In genomic region chr1:21531243-21531642, GRCh38 we compare ENCODE assay signal across 1 cellular context.
A peak's percentile ranks its signal among the peaks of the same experiment; 100 is the strongest.
TF ChIP-seq lines count a peak whose summit lies in the region.

No MANE protein-coding gene starts in this region.

TF ChIP-seq in K562, 482 proteins besides CTCF, POLR2A, EP300 and RAD21 (continued from another document):
- TF ChIP-seq RERE (CRISPR knock-in tag; IDR thresholded peaks at IDR 0.05; ENCODE audit: borderline replicate concordance) (no peak), ZNF282 (CRISPR knock-in tag; IDR thresholded peaks at IDR 0.05) (no peak), ZNF57 (CRISPR knock-in tag; IDR thresholded peaks at IDR 0.05) (no peak), ZNF224 (CRISPR knock-in tag; IDR thresholded peaks at IDR 0.05) (no peak), MNT (conservative IDR thresholded peaks at IDR 0.05) (no peak), MXD1 (CRISPR knock-in tag; IDR thresholded peaks at IDR 0.05; ENCODE audit: borderline replicate concordance, poor library complexity, severe bottlenecking) (no peak), XRCC5 (IDR thresholded peaks at IDR 0.05; ENCODE audit: low read depth, low read length) (no peak), GTF2A2 (tag; IDR thresholded peaks at IDR 0.05) (no peak), CLOCK (CRISPR knock-in tag; IDR thresholded peaks at IDR 0.05; ENCODE audit: borderline replicate concordance) (no peak), MTF1 (CRISPR knock-in tag; IDR thresholded peaks at IDR 0.05; ENCODE audit: borderline replicate concordance) (no peak), CBFA2T2 (conservative IDR thresholded peaks at IDR 0.05) (peak; percentile 76), ZNF407 (IDR thresholded peaks at IDR 0.05; ENCODE audit: low read depth) (no peak), NELFE (IDR thresholded peaks at IDR 0.05; ENCODE audit: insufficient read depth, insufficient read length) (no peak), ZNF263 (CRISPR knock-in tag; IDR thresholded peaks at IDR 0.05; ENCODE audit: borderline replicate concordance) (0 out of 2 replicates have a peak, but pooled peaks have one; percentile 39), SMC3 (conservative IDR thresholded peaks at IDR 0.05; ENCODE audit: insufficient read depth, low read depth, low read length) (no peak), L3MBTL2 (IDR thresholded peaks at IDR 0.05) (no peak), SOX6 (IDR thresholded peaks at IDR 0.05) (0 out of 2 replicates have a peak, but pooled peaks have one; percentile 17), XRCC3 (IDR thresholded peaks at IDR 0.05) (no peak), GABPA (tag; conservative IDR thresholded peaks at IDR 0.05; ENCODE audit: low read depth) (no peak), FOXP4 (CRISPR knock-in tag; IDR thresholded peaks at IDR 0.05; ENCODE audit: borderline replicate concordance) (no peak), SMAD2 (IDR thresholded peaks at IDR 0.05; ENCODE audit: low read depth, low read length) (no peak), SREBF2 (CRISPR knock-in tag; IDR thresholded peaks at IDR 0.05) (no peak), PHF21A (IDR thresholded peaks at IDR 0.05; ENCODE audit: borderline replicate concordance, low read depth) (no peak)
TF ChIP-seq in K562: peak in this region for 15.
